ENCODE assay signal across 8 cellular contexts in genomic region chr15:74695597-74696397, GRCh38. TPM values are rescaled to one million over a fixed set of nuclear protein-coding genes. Genes with fewer than 3 reads are reported as not detected.
DNase-seq lines count a peak whose midpoint lies in the region; ATAC-seq and TF ChIP-seq lines count a peak whose summit lies in the region.

Gene EDC3, minus strand, starts transcription at chr15:74696024. Its CDS starts 20,900 bp downstream, at chr15:74675124.

- H3K4me1 Mint-ChIP-seq in nephron progenitor cell, result peaks cover 38% of the 10 kb centered on the region
- H3K4me1 Mint-ChIP-seq in stimulated activated naive CD8-positive, alpha-beta T cell treated with anti-CD3 and anti-CD28 coated beads, Interleukin-15, Interleukin-2, amounts not matched to agents 100 ng/mL and 50 ng/mL, for 24 hours (ENCODE audit: low read depth), result peaks cover 42% of the 10 kb centered on the region

- peaks cover 5% of the 10 kb centered on the region for H3K36me3 Mint-ChIP-seq in nephron progenitor cell (ENCODE audit: low read depth)
- peaks cover 11% of the 10 kb centered on the region for H3K36me3 Mint-ChIP-seq in stimulated activated naive CD8-positive, alpha-beta T cell treated with anti-CD3 and anti-CD28 coated beads, Interleukin-15, Interleukin-2, amounts not matched to agents 100 ng/mL and 50 ng/mL, for 24 hours (ENCODE audit: low read depth)

- H3K4me3 Mint-ChIP-seq in nephron progenitor cell, result peak within 1 kb of the TSS; percentile 100
- peak within 1 kb of the TSS; percentile 99 for H3K4me3 Mint-ChIP-seq in stimulated activated naive CD8-positive, alpha-beta T cell treated with anti-CD3 and anti-CD28 coated beads, Interleukin-15, Interleukin-2, amounts not matched to agents 100 ng/mL and 50 ng/mL, for 24 hours

- DNase-seq in D341Med (ENCODE audit: low spot score), result peak; percentile 96
- DNase-seq in LHCN-M2 (ENCODE audit: low read depth), result peak; percentile 80
- peak; percentile 95 for DNase-seq in activated effector memory CD4-positive, alpha-beta T cell treated with anti-CD3 and anti-CD28 coated beads, Interleukin-2, amount 50 U/mL, for 16 hours
- peak; percentile 46 for DNase-seq in fibroblast of the conjunctiva (ENCODE audit: low read depth)
- peak; percentile 93 for DNase-seq in nephron progenitor cell

- TF ChIP-seq POLR2A in Raji (IDR thresholded peaks at IDR 0.05; ENCODE audit: insufficient read depth, low read depth, low read length), result peak; percentile 65

- H3K27me3 Mint-ChIP-seq in nephron progenitor cell (ENCODE audit: low read depth, poor library complexity), result peaks cover 33% of the 10 kb centered on the region
- no peaks in the 10 kb centered on the region for H3K27me3 Mint-ChIP-seq in stimulated activated naive CD8-positive, alpha-beta T cell treated with anti-CD3 and anti-CD28 coated beads, Interleukin-15, Interleukin-2, amounts not matched to agents 100 ng/mL and 50 ng/mL, for 24 hours

- peak within 1 kb of the TSS; percentile 99 for H3K27ac Mint-ChIP-seq in nephron progenitor cell
- H3K27ac Mint-ChIP-seq in stimulated activated naive CD8-positive, alpha-beta T cell treated with anti-CD3 and anti-CD28 coated beads, Interleukin-15, Interleukin-2, amounts not matched to agents 100 ng/mL and 50 ng/mL, for 24 hours, result peak within 1 kb of the TSS; percentile 99

- peak; percentile 73 for ATAC-seq in GM21576 (IDR thresholded peaks at IDR 0.05; ENCODE audit: unreplicated experiment)

- H3K9me3 Mint-ChIP-seq in nephron progenitor cell, result no peaks in the 10 kb centered on the region
- H3K9me3 Mint-ChIP-seq in stimulated activated naive CD8-positive, alpha-beta T cell treated with anti-CD3 and anti-CD28 coated beads, Interleukin-15, Interleukin-2, amounts not matched to agents 100 ng/mL and 50 ng/mL, for 24 hours, result no peaks in the 10 kb centered on the region

- no peak for TF ChIP-seq CTCF in nephron progenitor cell (IDR thresholded peaks at IDR 0.05)

RNA-seq across cellular contexts. Expression of gene EDC3, which starts in this region (rescaled TPM):
- total RNA-seq in LHCN-M2 (2014; rRNA removed), result 5.1 and 8.7 TPM in 2 replicates
- polyA plus RNA-seq in LHCN-M2 (2012), result 22.7 TPM

Comparison
In these comparisons a context has a peak if more than half of its experiments do, and no peak if none do; other contexts are left out.
1. Peak in every context shown above with its lines: DNase-seq and ATAC-seq.
2. DNase-seq: peak in every context shown above with its lines; median percentile 96 in D341Med; 95 in activated effector memory CD4-positive, alpha-beta T cell treated with anti-CD3 and anti-CD28 coated beads, Interleukin-2, amount 50 U/mL, for 16 hours; 93 in nephron progenitor cell; 80 in LHCN-M2; 46 in fibroblast of the conjunctiva.